1 cellular context compared by ENCODE assay signal in genomic region chr6:33820784-33821183, GRCh38.
TF ChIP-seq lines count a peak whose summit lies in the region.

No MANE protein-coding gene starts in this region.

TF ChIP-seq in HEK293, 187 proteins besides CTCF, POLR2A, EP300 and RAD21 (continued from another document):
- TF ChIP-seq PRDM10 (tag by site-specific recombination; IDR thresholded peaks at IDR 0.05): peak; percentile 69
